20 cellular contexts compared by ENCODE assay signal in genomic region chr3:64922213-64922612, GRCh38.
"Had no signal": no experiment of that assay in that cellular context is flagged by ENCODE, and none has a peak within 500 bp of the region (broad histone marks: within the 10 kb centered on the region; RNA-seq: fewer than 3 reads in every experiment).

No MANE protein-coding gene starts in this region.

- H3K27me3 ChIP-seq: MG63 had no signal

- FAIRE-seq: HepG2, RCC 7860 had no signal

- H3K4me3 ChIP-seq: MG63 had no signal

- DNase-seq: IMR-90, Karpas-422, KG1, MG63, NCI-H1092, NCI-H1105 treated with DMSO at 0.1 percent for 48 hours, NCI-H1417 treated with DMSO at 0.1 percent for 48 hours, NCI-H146, NCI-H1694 treated with DMSO at 0.1 percent for 48 hours, NCI-H1930, NCI-H2081, NCI-H2107, NCI-H2227 treated with DMSO at 0.1 percent for 48 hours, NCI-H526 treated with DMSO at 0.1 percent for 48 hours, NCI-H748 treated with DMSO at 0.1 percent for 48 hours, RPMI8226, SHP77, SK-N-SH had no signal

- H3K9ac ChIP-seq: SK-N-SH had no signal

- H3K9me3 ChIP-seq: MG63, SK-N-SH had no signal

- H3K36me3 ChIP-seq: MG63 had no signal

- ATAC-seq: HepG2 had no signal

- H3K4me2 ChIP-seq: SK-N-SH had no signal
